1 cellular context compared by ENCODE assay signal in the genomic region with DNA sequence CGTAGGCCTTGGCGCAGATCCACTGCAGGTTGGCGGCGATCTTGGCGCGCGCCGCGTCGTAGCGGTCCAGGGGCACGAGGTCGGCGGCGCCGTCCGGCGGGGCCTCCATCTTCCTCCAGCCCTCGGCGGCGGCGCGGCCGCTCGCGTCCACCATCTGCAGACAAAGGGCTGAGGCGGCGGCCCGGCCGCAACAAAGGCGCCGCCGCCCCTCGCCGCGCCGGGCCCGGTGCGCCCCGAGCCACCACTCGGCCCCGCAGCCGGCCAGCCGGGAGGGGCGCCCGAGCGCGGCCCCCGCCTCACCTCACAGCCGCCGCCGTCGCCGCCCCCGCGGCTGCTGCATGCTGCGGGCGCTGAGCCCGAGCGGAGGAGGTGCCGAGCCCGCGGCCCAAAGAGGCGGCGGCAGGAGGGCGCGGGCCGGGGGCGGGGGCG.
TF ChIP-seq lines count a peak whose summit lies in the region.

No MANE protein-coding gene starts in this region.

TF ChIP-seq in GM12878, 131 proteins besides CTCF, POLR2A, EP300 and RAD21 (continued from another document):
- TF ChIP-seq EGR1 (IDR thresholded peaks at IDR 0.05; ENCODE audit: borderline replicate concordance in 1 of 2, low read depth in 2 of 2, low read length in 2 of 2) = peak in 1 of 2 experiments; percentile 94; a peak in 2 of 3 replicates
- no peak for TF ChIP-seq CEBPB (IDR thresholded peaks at IDR 0.05; ENCODE audit: borderline replicate concordance in 1 of 2, low read depth in 2 of 2, low read length in 2 of 2)
- peak; percentile 21; the same call in 1 of the 2 replicates for TF ChIP-seq GATAD2B (conservative IDR thresholded peaks at IDR 0.05; ENCODE audit: low read depth)
- peak; percentile 20; the same call in 1 of the 2 replicates for TF ChIP-seq LARP7 (IDR thresholded peaks at IDR 0.05)
- no peak for TF ChIP-seq KAT2A (conservative IDR thresholded peaks at IDR 0.05; ENCODE audit: control insufficient read depth, low read depth, low read length)
- no peak for TF ChIP-seq RFX5 (IDR thresholded peaks at IDR 0.05; ENCODE audit: low read depth, low read length)
- TF ChIP-seq, protein P1, sequence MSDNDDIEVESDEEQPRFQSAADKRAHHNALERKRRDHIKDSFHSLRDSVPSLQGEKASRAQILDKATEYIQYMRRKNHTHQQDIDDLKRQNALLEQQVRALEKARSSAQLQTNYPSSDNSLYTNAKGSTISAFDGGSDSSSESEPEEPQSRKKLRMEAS (IDR thresholded peaks at IDR 0.05; ENCODE audit: low read depth, low read length) = 0 out of 2 replicates have a peak, but pooled peaks have one; percentile 9
- no peak for TF ChIP-seq MTA3 (IDR thresholded peaks at IDR 0.05; ENCODE audit: borderline replicate concordance, low read length)
- TF ChIP-seq RAD51 (IDR thresholded peaks at IDR 0.05) = no peak
- TF ChIP-seq TCF3 (IDR thresholded peaks at IDR 0.05; ENCODE audit: borderline replicate concordance, insufficient read depth, low read depth, low read length) = no peak
